9 cellular contexts compared by ENCODE assay signal in genomic region chr1:175824079-175824478, GRCh38.
DNase-seq lines count a peak whose midpoint lies in the region; ATAC-seq, FAIRE-seq and TF ChIP-seq lines count a peak whose summit lies in the region.
"Had no signal": no experiment of that assay in that cellular context is flagged by ENCODE, and none has a peak within 500 bp of the region (broad histone marks: within the 10 kb centered on the region; RNA-seq: fewer than 3 reads in every experiment).

No MANE protein-coding gene starts in this region.

- H3K4me3 ChIP-seq in BE2C (ENCODE audit: low read depth, low read length) (no peak overlapping the region), HepG2 (replicated peaks in 1 of 3; ENCODE audit: insufficient read depth in 1 of 3, low read depth in 2 of 3, low read length in 3 of 3) (no peak overlapping the region)

- H3K23ac ChIP-seq in H9 (ENCODE audit: insufficient read length, low read depth, low read length): no peak overlapping the region

- TF ChIP-seq POLR2A in HepG2 (IDR thresholded peaks at IDR 0.05; ENCODE audit: insufficient read depth in 1 of 2, low read depth in 2 of 2, low read length in 2 of 2): no peak

- H2BK20ac ChIP-seq in H9 (ENCODE audit: low read depth, low read length, poor library complexity, severe bottlenecking): no peak overlapping the region

- H4K20me1 ChIP-seq in H9 (ENCODE audit: control insufficient read depth, insufficient read depth, insufficient read length) (no peaks in the 10 kb centered on the region), HepG2 (ENCODE audit: insufficient read depth, low read length) (no peaks in the 10 kb centered on the region)

- H3K4me2 ChIP-seq in H9 (ENCODE audit: insufficient read depth, insufficient read length, low read length): no peak overlapping the region
- H3K4me2 ChIP-seq in HepG2 (ENCODE audit: low read depth, low read length): no peak overlapping the region

- no peak overlapping the region for H3K9ac ChIP-seq in H9 (ENCODE audit: extremely low read depth, insufficient read length, low read length)
- H3K9ac ChIP-seq in HepG2 (ENCODE audit: insufficient read depth, low read depth, low read length): no peak overlapping the region

- peaks cover 8 to 25% (median 10%) of the 10 kb centered on the region in 3 experiments; a peak in 6 of 7 replicates for H3K36me3 Mint-ChIP-seq in H9 (ENCODE audit: insufficient read depth in 1 of 3, low read depth in 3 of 3)
- no peaks in the 10 kb centered on the region for H3K36me3 Mint-ChIP-seq in activated CD4-positive, alpha-beta memory T cell treated with anti-CD3 and anti-CD28 coated beads, Interleukin-2, amount 10 ng/mL, durations not matched to agents 7 days and 5 days (ENCODE audit: low read depth)
- H3K36me3 Mint-ChIP-seq: mesothelial cell of epicardium had no signal

- H3K27me3 Mint-ChIP-seq in H9 (ENCODE audit: low read depth): no peaks in the 10 kb centered on the region; the same call in 1 of the 2 replicates
- peaks cover 8% of the 10 kb centered on the region for H3K27me3 Mint-ChIP-seq in activated CD4-positive, alpha-beta memory T cell treated with anti-CD3 and anti-CD28 coated beads, Interleukin-2, amount 10 ng/mL, durations not matched to agents 7 days and 5 days

- H3K56ac ChIP-seq in H9 (ENCODE audit: insufficient read length, low read depth, low read length): no peak overlapping the region

- H2BK12ac ChIP-seq in H9 (ENCODE audit: insufficient read length, low read depth, low read length): no peak overlapping the region

- no peak overlapping the region for H4K8ac ChIP-seq in H9 (replicated peaks; ENCODE audit: insufficient read length, low read depth, low read length)

- H3K36me3 ChIP-seq in BE2C: no peaks in the 10 kb centered on the region
- no peaks in the 10 kb centered on the region for H3K36me3 ChIP-seq in HepG2 (replicated peaks in 1 of 2; ENCODE audit: control insufficient read depth in 1 of 2, insufficient read depth in 2 of 2, low read length in 2 of 2)

- no peak overlapping the region for H2BK5ac ChIP-seq in H9 (ENCODE audit: insufficient read length, low read length)

- no peak overlapping the region for H4K5ac ChIP-seq in H9 (ENCODE audit: insufficient read length, low read depth, low read length)

- H3K23me2 ChIP-seq in H9 (ENCODE audit: insufficient read length, low read depth, low read length, poor library complexity, severe bottlenecking): no peaks in the 10 kb centered on the region

- intact Hi-C loops in HepG2 (cut with micrococcal nuclease; ENCODE audit: unreplicated experiment): no loop called here

- no peak for TF ChIP-seq RAD21 in HepG2 (CRISPR knock-in tag; IDR thresholded peaks at IDR 0.05)

- no peak for FAIRE-seq in HepG2 (lab: Jason Lieb, UNC)

- H3K27ac ChIP-seq in H9 (ENCODE audit: insufficient read length, low read depth, low read length) (no peak overlapping the region), HepG2 (ENCODE audit: extremely low read length, insufficient read depth, low read length) (no peak overlapping the region)

- no peak overlapping the region for H3K18ac ChIP-seq in H9 (ENCODE audit: insufficient read length, low read depth, low read length)

- H3K79me1 ChIP-seq in H9 (ENCODE audit: insufficient read depth, low read depth, low read length, poor library complexity, severe bottlenecking): no peaks in the 10 kb centered on the region

- DNase-seq in BE2C (no peak), H9 (peak; percentile 76), HepG2 (ENCODE audit: low spot score) (no peak), CD1c-positive myeloid dendritic cell (ENCODE audit: extremely low spot score) (no peak), NCI-H345 (lab: John Stamatoyannopoulos, UW) (no peak)
- peak; percentile 22 for DNase-seq in activated CD4-positive, alpha-beta memory T cell treated with anti-CD3 and anti-CD28 coated beads, Interleukin-2, amount 10 ng/mL, durations not matched to agents 7 days and 5 days

- no peak overlapping the region for H3T11ph ChIP-seq in H9 (ENCODE audit: low read length)

- no peaks in the 10 kb centered on the region for H3K79me2 ChIP-seq in H9 (ENCODE audit: insufficient read depth, low read length)
- no peaks in the 10 kb centered on the region for H3K79me2 ChIP-seq in HepG2 (ENCODE audit: insufficient read depth, low read length)

- H3K4ac ChIP-seq in H9 (ENCODE audit: low read depth, low read length): no peak overlapping the region

- H4K91ac ChIP-seq in H9 (ENCODE audit: insufficient read length, low read depth, low read length): no peak overlapping the region

- H2BK15ac ChIP-seq in H9 (ENCODE audit: low read depth, low read length): no peak overlapping the region

- H3K27me3 ChIP-seq in BE2C (no peaks in the 10 kb centered on the region), H9 (ENCODE audit: insufficient read depth, low read length) (no peaks in the 10 kb centered on the region), HepG2 (ENCODE audit: control insufficient read depth in 1 of 2, insufficient read depth in 2 of 2, low read length in 2 of 2) (no peaks in the 10 kb centered on the region)

- ATAC-seq in HepG2: no peak
- ATAC-seq in GM19328 (IDR thresholded peaks at IDR 0.05; ENCODE audit: unreplicated experiment): no peak
- ATAC-seq in GM19035 (IDR thresholded peaks at IDR 0.05; ENCODE audit: unreplicated experiment): no peak

- peaks cover 17 to 22% of the 10 kb centered on the region in 2 experiments for H3K9me3 Mint-ChIP-seq in H9
- no peaks in the 10 kb centered on the region for H3K9me3 Mint-ChIP-seq in activated CD4-positive, alpha-beta memory T cell treated with anti-CD3 and anti-CD28 coated beads, Interleukin-2, amount 10 ng/mL, durations not matched to agents 7 days and 5 days

- peak; percentile 31; the same call in 1 of the 2 replicates for TF ChIP-seq CTCF in BE2C (IDR thresholded peaks at IDR 0.05; ENCODE audit: low read depth, low read length)
- peak; percentile 85 for TF ChIP-seq CTCF in H9 (conservative IDR thresholded peaks at IDR 0.05)
- peak; percentile 36; the same call in 1 of the 2 replicates for TF ChIP-seq CTCF in HepG2 (CRISPR knock-in tag; IDR thresholded peaks at IDR 0.05)

- no peak overlapping the region for H2BK120ac ChIP-seq in H9 (ENCODE audit: low read depth, low read length, poor library complexity, severe bottlenecking)

- WGBS in H9 (ENCODE audit: extremely low coverage, insufficient read length, low lambda C conversion rate): no CpG with 5 or more reads among the region's 3 CpGs
- 5% methylated on average over 3 of the region's 3 CpGs for WGBS in HepG2 (ENCODE audit: low lambda C conversion rate)

- H3K9me3 ChIP-seq in BE2C (no peaks in the 10 kb centered on the region), H9 (ENCODE audit: control insufficient read depth, low read depth, low read length) (no peaks in the 10 kb centered on the region), HepG2 (ENCODE audit: low read length) (no peaks in the 10 kb centered on the region)

- no peak overlapping the region for H3K4me3 Mint-ChIP-seq in H9
- H3K4me3 Mint-ChIP-seq in activated CD4-positive, alpha-beta memory T cell treated with anti-CD3 and anti-CD28 coated beads, Interleukin-2, amount 10 ng/mL, durations not matched to agents 7 days and 5 days: no peak overlapping the region
- H3K4me3 Mint-ChIP-seq: mesothelial cell of epicardium had no signal

- CTCF ChIA-PET in activated CD4-positive, alpha-beta memory T cell treated with anti-CD3 and anti-CD28 coated beads, Interleukin-2, amount 10 ng/mL, durations not matched to agents 7 days and 5 days (lab: Charles Lee): interaction anchor here (1.4 kb wide), 1 partner anchor 672 kb away, joined by 4 read pairs; no protein-coding TSS in a partner anchor
- CTCF ChIA-PET in HepG2 (lab: Yijun Ruan, JAX; ENCODE audit: low intra/inter-chr PET ratio, low total read pairs): no interaction called here

- H3K4me1 ChIP-seq in BE2C (no peaks in the 10 kb centered on the region), H9 (ENCODE audit: insufficient read depth, low read length) (no peaks in the 10 kb centered on the region), HepG2 (ENCODE audit: insufficient read depth, low read length) (no peaks in the 10 kb centered on the region)

- TF ChIP-seq EP300 in HepG2 (IDR thresholded peaks at IDR 0.05; ENCODE audit: low read depth in 2 of 2, low read length in 2 of 2): no peak
- no peak for TF ChIP-seq EP300 in HepG2 (CRISPR knock-in tag; IDR thresholded peaks at IDR 0.05; ENCODE audit: borderline replicate concordance)

- in situ Hi-C loops in HepG2 (cut with HindIII; ENCODE audit: extremely low pct_ligation_motif_present, low pct_unique_long_range_greater_than_20kb): no loop called here

- BruUV-seq in HepG2 (replicated peaks; lab: Mats Ljungman, UMichigan): no TSS peak

- POLR2A ChIA-PET in activated CD4-positive, alpha-beta memory T cell treated with anti-CD3 and anti-CD28 coated beads, Interleukin-2, amount 10 ng/mL, durations not matched to agents 7 days and 5 days (lab: Charles Lee): no interaction called here
- POLR2A ChIA-PET in HepG2 (lab: Yijun Ruan, JAX): no interaction called here

- no peak overlapping the region for H3K14ac ChIP-seq in H9 (ENCODE audit: insufficient read depth, low read length)

- no peak overlapping the region for H2AK5ac ChIP-seq in H9 (ENCODE audit: insufficient read length, low read length)

- H3K4me1 Mint-ChIP-seq in H9: peaks cover 4 to 5% of the 10 kb centered on the region in 2 experiments
- no peaks in the 10 kb centered on the region for H3K4me1 Mint-ChIP-seq in activated CD4-positive, alpha-beta memory T cell treated with anti-CD3 and anti-CD28 coated beads, Interleukin-2, amount 10 ng/mL, durations not matched to agents 7 days and 5 days
- H3K4me1 Mint-ChIP-seq: mesothelial cell of epicardium had no signal

- no peak overlapping the region for H3K27ac Mint-ChIP-seq in H9
- no peak overlapping the region for H3K27ac Mint-ChIP-seq in activated CD4-positive, alpha-beta memory T cell treated with anti-CD3 and anti-CD28 coated beads, Interleukin-2, amount 10 ng/mL, durations not matched to agents 7 days and 5 days
- H3K27ac Mint-ChIP-seq: mesothelial cell of epicardium had no signal

- H2AFZ ChIP-seq in H9 (ENCODE audit: low read length) (no peak overlapping the region), HepG2 (ENCODE audit: low read length) (no peak overlapping the region)

TF ChIP-seq in HepG2, 621 proteins besides CTCF, POLR2A, EP300 and RAD21 (continues in another document):
- TF ChIP-seq ZNF326 (CRISPR knock-in tag; IDR thresholded peaks at IDR 0.05; ENCODE audit: borderline replicate concordance) (no peak), ZNF703 (CRISPR knock-in tag; IDR thresholded peaks at IDR 0.05; ENCODE audit: borderline replicate concordance) (no peak), XRCC5 (optimal IDR thresholded peaks at IDR 0.05; ENCODE audit: low read length) (no peak), PBX3 (CRISPR knock-in tag; IDR thresholded peaks at IDR 0.05; ENCODE audit: borderline replicate concordance) (no peak), SRF (IDR thresholded peaks at IDR 0.05; ENCODE audit: low read depth, low read length) (no peak)

Comparison
In these comparisons a context has a peak if more than half of its experiments do, and no peak if none do; other contexts are left out.
1. DNase-seq: peak in H9 (single experiment) and activated CD4-positive, alpha-beta memory T cell treated with anti-CD3 and anti-CD28 coated beads, Interleukin-2, amount 10 ng/mL, durations not matched to agents 7 days and 5 days (single experiment); none in BE2C (single experiment), HepG2 (single experiment), CD1c-positive myeloid dendritic cell (single experiment) and NCI-H345 (single experiment).
2. CTCF ChIP-seq: peak in every context shown above with its lines; median percentile 85 in H9; 36 in HepG2; 31 in BE2C.